ENCODE assay signal across 1 cellular context in the genomic region with DNA sequence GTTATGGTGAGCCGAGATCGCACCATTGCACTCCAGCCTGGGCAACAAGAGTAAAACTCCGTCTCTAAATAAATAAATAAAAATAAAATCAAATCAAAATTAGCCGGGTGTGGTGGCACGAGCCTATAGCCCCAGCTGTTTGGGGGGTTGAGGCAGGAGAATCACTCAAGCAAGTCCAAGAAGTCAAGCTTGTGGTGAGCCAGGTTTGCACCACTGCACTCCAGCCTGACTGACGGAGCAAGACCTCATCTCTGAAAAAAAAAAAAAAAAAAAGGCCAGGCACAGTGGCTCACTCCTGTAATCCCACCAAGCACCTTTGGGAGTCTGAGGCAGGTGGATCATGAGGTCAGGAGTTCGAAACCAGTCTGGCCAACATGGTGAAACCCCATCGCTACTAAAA. TPM values are rescaled to one million over a fixed set of nuclear protein-coding genes. Genes with fewer than 3 reads are reported as not detected.
"Had no signal": no experiment of that assay in that cellular context is flagged by ENCODE, and none has a peak within 500 bp of the region (broad histone marks: within the 10 kb centered on the region; RNA-seq: fewer than 3 reads in every experiment).

No MANE protein-coding gene starts in this region.

RNA-seq across cellular contexts. Expression of gene PCSK5, which starts 12.7 kb away (rescaled TPM):
- total RNA-seq: activated B cell treated with CpG ODN at 0.5 μM for 24 hours had no signal
